In genomic region chr14:94439453-94440057, GRCh38 we compare ENCODE assay signal across 22 cellular contexts. TPM values are rescaled to one million over a fixed set of nuclear protein-coding genes. Genes with fewer than 3 reads are reported as not detected.
DNase-seq lines count a peak whose midpoint lies in the region; ATAC-seq, FAIRE-seq and TF ChIP-seq lines count a peak whose summit lies in the region.
"Had no signal": no experiment of that assay in that cellular context is flagged by ENCODE, and none has a peak within 500 bp of the region (broad histone marks: within the 10 kb centered on the region; RNA-seq: fewer than 3 reads in every experiment).

No MANE protein-coding gene starts in this region.

- H3K9me3 ChIP-seq in Karpas-422 (ENCODE audit: low read length): peaks cover 3% of the 10 kb centered on the region; the same call in 1 of the 2 replicates
- H3K9me3 ChIP-seq in HepG2 (ENCODE audit: low read length): no peaks in the 10 kb centered on the region
- H3K9me3 ChIP-seq in mesenchymal stem cell (ENCODE audit: control insufficient read depth, low read length): peaks cover 4% of the 10 kb centered on the region
- H3K9me3 ChIP-seq: Caco-2, SJCRH30 had no signal

- no peak overlapping the region for H3K27ac ChIP-seq in Karpas-422 (ENCODE audit: low read length)
- no peak overlapping the region for H3K27ac ChIP-seq in brain microvascular endothelial cell
- no peak overlapping the region for H3K27ac ChIP-seq in HepG2 (ENCODE audit: extremely low read length, insufficient read depth, low read length)
- no peak overlapping the region for H3K27ac ChIP-seq in mesenchymal stem cell (ENCODE audit: low read length, poor library complexity, severe bottlenecking)
- H3K27ac ChIP-seq: A549, PC-9, SJCRH30 had no signal

- POLR2A ChIA-PET in HepG2 (lab: Yijun Ruan, JAX): no interaction called here

- intact Hi-C loops in HepG2 (cut with micrococcal nuclease; ENCODE audit: unreplicated experiment): no loop called here

- H3K4me1 ChIP-seq in Karpas-422 (ENCODE audit: low read length) (peaks cover 51% of the 10 kb centered on the region), HepG2 (ENCODE audit: insufficient read depth, low read length) (peaks cover 19% of the 10 kb centered on the region), mesenchymal stem cell (ENCODE audit: control insufficient read depth, insufficient read depth, low read depth, low read length) (no peaks in the 10 kb centered on the region)
- H3K4me1 ChIP-seq: A549, Caco-2, SJCRH30 had no signal

- H4K91ac ChIP-seq in mesenchymal stem cell (ENCODE audit: low read length): no peak overlapping the region

- H2BK120ac ChIP-seq in mesenchymal stem cell (ENCODE audit: low read depth, low read length): no peak overlapping the region

- ATAC-seq in HepG2: peak; percentile 66

- no peak overlapping the region for H3K18ac ChIP-seq in mesenchymal stem cell (ENCODE audit: low read depth in 1 of 2, low read length in 2 of 2)

- TF ChIP-seq CTCF in GM12864 (IDR thresholded peaks at IDR 0.05; ENCODE audit: low read depth, low read length, missing control alignments) (peak; percentile 38), brain microvascular endothelial cell (IDR thresholded peaks at IDR 0.05; ENCODE audit: low read depth, low read length, missing control alignments) (peak; percentile 33), HepG2 (CRISPR knock-in tag; IDR thresholded peaks at IDR 0.05) (no peak)

- CTCF ChIA-PET in HepG2 (lab: Yijun Ruan, JAX; ENCODE audit: low intra/inter-chr PET ratio, low total read pairs): no interaction called here

- in situ Hi-C loops in brain microvascular endothelial cell (cut with HindIII; ENCODE audit: low pct_ligation_motif_present, low sequenced_read_pairs): no loop called here
- in situ Hi-C loops in HepG2 (cut with HindIII; ENCODE audit: extremely low pct_ligation_motif_present, low pct_unique_long_range_greater_than_20kb): loop anchor here (5.0 kb wide), 1 partner anchor 48 kb away; no protein-coding TSS in a partner anchor

- no peak overlapping the region for H2BK5ac ChIP-seq in mesenchymal stem cell (ENCODE audit: low read depth, low read length, poor library complexity, severe bottlenecking)

- peaks cover 3% of the 10 kb centered on the region; the same call in 1 of the 2 replicates for H3K27me3 ChIP-seq in Karpas-422 (ENCODE audit: low read length)
- no peaks in the 10 kb centered on the region for H3K27me3 ChIP-seq in brain microvascular endothelial cell (replicated peaks)
- no peaks in the 10 kb centered on the region for H3K27me3 ChIP-seq in HepG2 (ENCODE audit: control insufficient read depth in 1 of 2, insufficient read depth in 2 of 2, low read length in 2 of 2)
- H3K27me3 ChIP-seq in mesenchymal stem cell (ENCODE audit: control insufficient read depth in 1 of 2, insufficient read depth in 1 of 2, low read length in 2 of 2): peaks cover 0 to 36% of the 10 kb centered on the region in 2 experiments
- H3K27me3 ChIP-seq: SJCRH30 had no signal

- no peak overlapping the region for H3K14ac ChIP-seq in mesenchymal stem cell (ENCODE audit: low read length in 2 of 2)

- 89% methylated on average over 5 of the region's 5 CpGs for WGBS in HepG2 (ENCODE audit: low lambda C conversion rate)
- WGBS in mesenchymal stem cell: 61% methylated on average over 4 of the region's 5 CpGs

- no peak overlapping the region for H4K8ac ChIP-seq in mesenchymal stem cell (ENCODE audit: low read length)

- H3K79me2 ChIP-seq in Karpas-422 (ENCODE audit: low read length) (no peaks in the 10 kb centered on the region), HepG2 (ENCODE audit: insufficient read depth, low read length) (no peaks in the 10 kb centered on the region)

- no peak overlapping the region for H2BK15ac ChIP-seq in mesenchymal stem cell (ENCODE audit: low read depth, poor library complexity, severe bottlenecking)

- H3K23ac ChIP-seq in mesenchymal stem cell (ENCODE audit: low read length in 2 of 2): no peak overlapping the region

- BruUV-seq in HepG2 (replicated peaks; lab: Mats Ljungman, UMichigan): no TSS peak

- H3K4me3 ChIP-seq in GM12864 (ENCODE audit: low read depth, low read length): no peak overlapping the region
- H3K4me3 ChIP-seq in Karpas-422 (ENCODE audit: low read length): no peak overlapping the region
- no peak overlapping the region for H3K4me3 ChIP-seq in brain microvascular endothelial cell (ENCODE audit: low read depth, low read length)
- no peak overlapping the region for H3K4me3 ChIP-seq in HepG2 (replicated peaks in 1 of 3; ENCODE audit: insufficient read depth in 1 of 3, low read depth in 2 of 3, low read length in 3 of 3)
- no peak overlapping the region for H3K4me3 ChIP-seq in mesenchymal stem cell (ENCODE audit: insufficient read depth in 1 of 2, low read depth in 1 of 2, low read length in 2 of 2)
- H3K4me3 ChIP-seq: A549, PC-9, SJCRH30 had no signal

- H2BK12ac ChIP-seq in mesenchymal stem cell (ENCODE audit: low read length in 2 of 2): no peak overlapping the region

- no peak overlapping the region for H3K4ac ChIP-seq in mesenchymal stem cell (ENCODE audit: low read depth in 1 of 2, low read length in 2 of 2)

- H3K4me2 ChIP-seq in Karpas-422 (ENCODE audit: low read depth, low read length, poor library complexity, severe bottlenecking) (no peak overlapping the region), HepG2 (ENCODE audit: low read depth, low read length) (no peak overlapping the region), mesenchymal stem cell (ENCODE audit: low read length, poor library complexity, severe bottlenecking) (no peak overlapping the region)
- H3K4me2 ChIP-seq: A549, PC-9 had no signal

- no peaks in the 10 kb centered on the region for H3K9me2 ChIP-seq in Karpas-422 (replicated peaks; ENCODE audit: insufficient read depth, low read length)

- H3K79me1 ChIP-seq in mesenchymal stem cell (replicated peaks; ENCODE audit: low read length, poor library complexity, severe bottlenecking): no peaks in the 10 kb centered on the region

- H2AK5ac ChIP-seq in mesenchymal stem cell (ENCODE audit: low read length, severe bottlenecking): no peak overlapping the region

- no peak overlapping the region for H3K9ac ChIP-seq in Karpas-422 (ENCODE audit: low read length)
- no peak overlapping the region for H3K9ac ChIP-seq in HepG2 (ENCODE audit: insufficient read depth, low read depth, low read length)
- H3K9ac ChIP-seq in mesenchymal stem cell (ENCODE audit: low read length): no peak overlapping the region

- no peak overlapping the region for H2AFZ ChIP-seq in Karpas-422 (ENCODE audit: low read length)
- no peak overlapping the region for H2AFZ ChIP-seq in HepG2 (ENCODE audit: low read length)
- no peak overlapping the region for H2AFZ ChIP-seq in mesenchymal stem cell (ENCODE audit: low read depth, low read length)
- H2AFZ ChIP-seq: PC-9 had no signal

- TF ChIP-seq RAD21 in HepG2 (CRISPR knock-in tag; IDR thresholded peaks at IDR 0.05): no peak

- TF ChIP-seq EP300 in HepG2 (IDR thresholded peaks at IDR 0.05; ENCODE audit: low read depth in 2 of 2, low read length in 2 of 2) (no peak), HepG2 (CRISPR knock-in tag; IDR thresholded peaks at IDR 0.05; ENCODE audit: borderline replicate concordance) (no peak)

- no peak for DNase-seq in GM12864 (ENCODE audit: low read depth)
- peak; percentile 79 for DNase-seq in Karpas-422
- DNase-seq in brain microvascular endothelial cell: no peak
- no peak for DNase-seq in HepG2 (ENCODE audit: low spot score)
- no peak for DNase-seq in Kasumi-1 (lab: John Stamatoyannopoulos, UW)
- DNase-seq in activated naive CD4-positive, alpha-beta T cell (lab: John Stamatoyannopoulos, UW): no peak
- no peak for DNase-seq in mesenchymal stem cell
- no peak for DNase-seq in NCI-H1092 (lab: John Stamatoyannopoulos, UW)
- DNase-seq: Caco-2, DMS153, EL, NCI-H1436, NCI-H2029 treated with DMSO at 0.1 percent for 48 hours, NCI-H2171 treated with DMSO at 0.1 percent for 48 hours, NCI-H446 treated with DMSO at 0.1 percent for 48 hours, NCI-H748 treated with DMSO at 0.1 percent for 48 hours, PC-9, SJCRH30 had no signal

- no peaks in the 10 kb centered on the region for H4K20me1 ChIP-seq in Karpas-422 (ENCODE audit: insufficient read depth, low read depth, low read length)
- H4K20me1 ChIP-seq in HepG2 (ENCODE audit: insufficient read depth, low read length): no peaks in the 10 kb centered on the region

- H3K36me3 ChIP-seq in Karpas-422 (ENCODE audit: insufficient read depth, low read length) (peaks cover 4% of the 10 kb centered on the region; the same call in 1 of the 2 replicates), brain microvascular endothelial cell (replicated peaks) (no peaks in the 10 kb centered on the region), HepG2 (replicated peaks in 1 of 2; ENCODE audit: control insufficient read depth in 1 of 2, insufficient read depth in 2 of 2, low read length in 2 of 2) (peaks cover 0 to 13% of the 10 kb centered on the region in 2 experiments; a peak in 3 of 5 replicates), mesenchymal stem cell (ENCODE audit: control insufficient read depth in 1 of 2, insufficient read depth in 2 of 2, low read depth in 1 of 2, low read length in 2 of 2) (no peaks in the 10 kb centered on the region)
- H3K36me3 ChIP-seq: SJCRH30 had no signal

- peak in 1 of 2 experiments; percentile 35; a peak in 1 of 4 replicates for TF ChIP-seq POLR2A in HepG2 (IDR thresholded peaks at IDR 0.05; ENCODE audit: insufficient read depth in 1 of 2, low read depth in 2 of 2, low read length in 2 of 2)

- FAIRE-seq in HepG2 (lab: Jason Lieb, UNC): no peak
- FAIRE-seq: A549 had no signal

RNA-seq across cellular contexts. Expression of gene SERPINA11, which starts 13.0 kb away (rescaled TPM):
- total RNA-seq in Karpas-422 (2014; rRNA removed; shearing (Covaris generic); ENCODE audit: low replicate concordance): 0.97 and 1.4 TPM in 2 replicates
- total RNA-seq in HepG2 (2016; rRNA removed; fragmentation: Illumina TruSeq; extraction: Trizol): 9.8 and 21.2 TPM in 2 replicates
- total RNA-seq in HepG2 (2016; cell fraction: cytosol; rRNA removed; fragmentation: Illumina TruSeq; extraction: Trizol; ENCODE audit: low read depth): 4.9 TPM in 2 replicates
- total RNA-seq in HepG2 (2016; cell fraction: insoluble cytoplasmic fraction; rRNA removed; fragmentation: Illumina TruSeq; extraction: Trizol): 7.7 and 19.9 TPM in 2 replicates
- total RNA-seq in HepG2 (2016; cell fraction: membrane; rRNA removed; fragmentation: Illumina TruSeq; extraction: Trizol): 6.8 and 7.2 TPM in 2 replicates
- total RNA-seq in HepG2 (2016; cell fraction: nucleus; rRNA removed; fragmentation: Illumina TruSeq; extraction: Trizol): 17.5 and 21.4 TPM in 2 replicates
- 131 and 142 TPM in 2 replicates for polyA plus RNA-seq in HepG2 (2011; rRNA removed)
- 228 and 231 TPM in 2 replicates for polyA plus RNA-seq in HepG2 (2011; cell fraction: cytosol; rRNA removed)
- 105 and 121 TPM in 2 replicates for polyA plus RNA-seq in HepG2 (2011; cell fraction: nucleus; rRNA removed)
- polyA plus RNA-seq in HepG2 (2012): 284 and 307 TPM in 2 replicates
- 9.3 and 10.7 TPM in 2 replicates for polyA plus RNA-seq in HepG2 (2016; cell fraction: cytosol; fragmentation: Illumina TruSeq; extraction: Trizol; ENCODE audit: low read depth)
- 10.5 and 15.9 TPM in 2 replicates for polyA plus RNA-seq in HepG2 (2016; cell fraction: insoluble cytoplasmic fraction; fragmentation: Illumina TruSeq; extraction: Trizol; ENCODE audit: low read depth)
- polyA plus RNA-seq in HepG2 (2016; cell fraction: membrane; fragmentation: Illumina TruSeq; extraction: Trizol; ENCODE audit: low read depth): 8.6 and 9.0 TPM in 2 replicates
- 40.1 and 45.5 TPM in 2 replicates for polyA plus RNA-seq in HepG2 (2016; cell fraction: nucleus; fragmentation: Illumina TruSeq; extraction: Trizol; ENCODE audit: insufficient read depth, low read depth)
- 88.7 TPM in 1 of 2 replicates, not detected in the other for polyA minus RNA-seq in HepG2 (2011; rRNA and poly(A)+ RNA removed; ENCODE audit: low replicate concordance)
- polyA minus RNA-seq in HepG2 (2011; cell fraction: cytosol; rRNA and poly(A)+ RNA removed): 75.9 and 114 TPM in 2 replicates
- 62.1 and 71.2 TPM in 2 replicates for polyA minus RNA-seq in HepG2 (2011; cell fraction: nucleus; rRNA and poly(A)+ RNA removed)
- polyA plus RNA-seq in mesenchymal stem cell (2013, experiment 1 of 2): not detected
- polyA plus RNA-seq in mesenchymal stem cell (2013, experiment 2 of 2): not detected
- total RNA-seq: H4, HT-29, PC-9, SJCRH30 had no signal
- polyA plus RNA-seq: A549, IgD-negative memory B cell had no signal

RNA-seq across cellular contexts. Expression of gene SERPINA9, which starts 36.4 kb away (rescaled TPM):
- total RNA-seq in Karpas-422 (2014; rRNA removed; shearing (Covaris generic); ENCODE audit: low replicate concordance): 164 and 182 TPM in 2 replicates
- not detected in 2 replicates for total RNA-seq in HepG2 (2016; rRNA removed; fragmentation: Illumina TruSeq; extraction: Trizol)
- total RNA-seq in HepG2 (2016; cell fraction: cytosol; rRNA removed; fragmentation: Illumina TruSeq; extraction: Trizol; ENCODE audit: low read depth): not detected in 2 replicates
- total RNA-seq in HepG2 (2016; cell fraction: insoluble cytoplasmic fraction; rRNA removed; fragmentation: Illumina TruSeq; extraction: Trizol): not detected in 2 replicates
- not detected in 2 replicates for total RNA-seq in HepG2 (2016; cell fraction: membrane; rRNA removed; fragmentation: Illumina TruSeq; extraction: Trizol)
- not detected in 2 replicates for total RNA-seq in HepG2 (2016; cell fraction: nucleus; rRNA removed; fragmentation: Illumina TruSeq; extraction: Trizol)
- polyA plus RNA-seq in HepG2 (2011; rRNA removed): 0.12 and 0.21 TPM in 2 replicates
- 0.16 and 0.18 TPM in 2 replicates for polyA plus RNA-seq in HepG2 (2011; cell fraction: cytosol; rRNA removed)
- polyA plus RNA-seq in HepG2 (2011; cell fraction: nucleus; rRNA removed): 0.64 and 1.1 TPM in 2 replicates
- 0.17 and 0.78 TPM in 2 replicates for polyA plus RNA-seq in HepG2 (2012)
- polyA plus RNA-seq in HepG2 (2016; cell fraction: cytosol; fragmentation: Illumina TruSeq; extraction: Trizol; ENCODE audit: low read depth): not detected in 2 replicates
- polyA plus RNA-seq in HepG2 (2016; cell fraction: insoluble cytoplasmic fraction; fragmentation: Illumina TruSeq; extraction: Trizol; ENCODE audit: low read depth): not detected in 2 replicates
- not detected in 2 replicates for polyA plus RNA-seq in HepG2 (2016; cell fraction: membrane; fragmentation: Illumina TruSeq; extraction: Trizol; ENCODE audit: low read depth)
- polyA plus RNA-seq in HepG2 (2016; cell fraction: nucleus; fragmentation: Illumina TruSeq; extraction: Trizol; ENCODE audit: insufficient read depth, low read depth): not detected in 2 replicates
- 0.12 TPM in 1 of 2 replicates, not detected in the other for polyA minus RNA-seq in HepG2 (2011; rRNA and poly(A)+ RNA removed; ENCODE audit: low replicate concordance)
- not detected in 2 replicates for polyA minus RNA-seq in HepG2 (2011; cell fraction: cytosol; rRNA and poly(A)+ RNA removed)
- polyA minus RNA-seq in HepG2 (2011; cell fraction: nucleus; rRNA and poly(A)+ RNA removed): 0.37 TPM in 1 of 2 replicates, not detected in the other
- polyA plus RNA-seq in mesenchymal stem cell (2013, experiment 1 of 2): not detected
- polyA plus RNA-seq in mesenchymal stem cell (2013, experiment 2 of 2): not detected
- total RNA-seq: Caco-2, H4, HT-29, PC-9, SJCRH30 had no signal
- polyA plus RNA-seq: A549 had no signal

RNA-seq across cellular contexts. Expression of gene SERPINA1, which starts 51.2 kb away (rescaled TPM):
- 0.54 TPM in 1 of 2 replicates, not detected in the other for total RNA-seq in Karpas-422 (2014; rRNA removed; shearing (Covaris generic); ENCODE audit: low replicate concordance)
- total RNA-seq in HepG2 (2016; rRNA removed; fragmentation: Illumina TruSeq; extraction: Trizol): 2,013 and 3,266 TPM in 2 replicates
- 1,032 and 1,133 TPM in 2 replicates for total RNA-seq in HepG2 (2016; cell fraction: cytosol; rRNA removed; fragmentation: Illumina TruSeq; extraction: Trizol; ENCODE audit: low read depth)
- total RNA-seq in HepG2 (2016; cell fraction: insoluble cytoplasmic fraction; rRNA removed; fragmentation: Illumina TruSeq; extraction: Trizol): 1,778 and 3,168 TPM in 2 replicates
- 2,429 and 2,540 TPM in 2 replicates for total RNA-seq in HepG2 (2016; cell fraction: membrane; rRNA removed; fragmentation: Illumina TruSeq; extraction: Trizol)
- total RNA-seq in HepG2 (2016; cell fraction: nucleus; rRNA removed; fragmentation: Illumina TruSeq; extraction: Trizol): 3,105 and 3,600 TPM in 2 replicates
- polyA plus RNA-seq in HepG2 (2011; rRNA removed): 11,015 and 14,177 TPM in 2 replicates
- polyA plus RNA-seq in HepG2 (2011; cell fraction: cytosol; rRNA removed): 9,533 and 11,655 TPM in 2 replicates
- polyA plus RNA-seq in HepG2 (2011; cell fraction: nucleus; rRNA removed): 2,313 and 3,208 TPM in 2 replicates
- polyA plus RNA-seq in HepG2 (2012): 7,481 and 10,843 TPM in 2 replicates
- polyA plus RNA-seq in HepG2 (2016; cell fraction: cytosol; fragmentation: Illumina TruSeq; extraction: Trizol; ENCODE audit: low read depth): 4,767 and 4,962 TPM in 2 replicates
- 4,118 and 4,730 TPM in 2 replicates for polyA plus RNA-seq in HepG2 (2016; cell fraction: insoluble cytoplasmic fraction; fragmentation: Illumina TruSeq; extraction: Trizol; ENCODE audit: low read depth)
- polyA plus RNA-seq in HepG2 (2016; cell fraction: membrane; fragmentation: Illumina TruSeq; extraction: Trizol; ENCODE audit: low read depth): 6,083 and 6,679 TPM in 2 replicates
- polyA plus RNA-seq in HepG2 (2016; cell fraction: nucleus; fragmentation: Illumina TruSeq; extraction: Trizol; ENCODE audit: insufficient read depth, low read depth): 8,870 and 9,648 TPM in 2 replicates
- polyA minus RNA-seq in HepG2 (2011; rRNA and poly(A)+ RNA removed; ENCODE audit: low replicate concordance): 7.6 and 11,192 TPM in 2 replicates
- polyA minus RNA-seq in HepG2 (2011; cell fraction: cytosol; rRNA and poly(A)+ RNA removed): 3,443 and 4,995 TPM in 2 replicates
- 1,177 and 2,207 TPM in 2 replicates for polyA minus RNA-seq in HepG2 (2011; cell fraction: nucleus; rRNA and poly(A)+ RNA removed)
- not detected for polyA plus RNA-seq in mesenchymal stem cell (2013, experiment 1 of 2)
- polyA plus RNA-seq in mesenchymal stem cell (2013, experiment 2 of 2): not detected
- total RNA-seq: PC-9, SJCRH30 had no signal

Comparison
In these comparisons a context has a peak if more than half of its experiments do, and no peak if none do; other contexts are left out.
1. RNA of gene SERPINA9, which starts 36.4 kb away (total RNA-seq): 164 to 182 TPM in Karpas-422; not detected in HepG2; every median in the first group is over 100 times any median in the second.
2. RNA of gene SERPINA1, which starts 51.2 kb away (total RNA-seq): 1,032 to 3,600 TPM in HepG2; 0.54 TPM in Karpas-422; every median in the first group is over 100 times any median in the second.